ENCODE assay signal across 27 cellular contexts in genomic region chr20:62772103-62772611, GRCh38. TPM values are rescaled to one million over a fixed set of nuclear protein-coding genes. Genes with fewer than 3 reads are reported as not detected.
A peak's percentile ranks its signal among the peaks of the same experiment; 100 is the strongest.
DNase-seq lines count a peak whose midpoint lies in the region; ATAC-seq and TF ChIP-seq lines count a peak whose summit lies in the region.
"Had no signal": no experiment of that assay in that cellular context is flagged by ENCODE, and none has a peak within 500 bp of the region (broad histone marks: within the 10 kb centered on the region; RNA-seq: fewer than 3 reads in every experiment).

No MANE protein-coding gene starts in this region.

- H3K4me3 ChIP-seq in heart left ventricle (no peak overlapping the region), body of pancreas (no peak overlapping the region), right lobe of liver (no peak overlapping the region)
- H3K4me3 ChIP-seq: ascending aorta, dorsolateral prefrontal cortex, lung, prostate gland, tibial nerve had no signal

- H3K27ac ChIP-seq in heart left ventricle (no peak overlapping the region), body of pancreas (peak overlapping the region; percentile 55 to 88 (median 80)), right lobe of liver (peak overlapping the region in 2 of 3 donors; percentile 65 to 90)
- H3K27ac ChIP-seq: ascending aorta, prostate gland, tibial nerve had no signal

- peak overlapping the region; percentile 25 for H3K27ac Mint-ChIP-seq in type B pancreatic cell
- H3K27ac Mint-ChIP-seq: activated naive CD8-positive, alpha-beta T cell treated with anti-CD3 and anti-CD28 coated beads, Interleukin-2, amount 10 ng/mL, durations not matched to agents 7 days and 5 days had no signal

- no peaks in the 10 kb centered on the region for H3K9me3 ChIP-seq in heart left ventricle
- H3K9me3 ChIP-seq in body of pancreas = no peaks in the 10 kb centered on the region
- no peaks in the 10 kb centered on the region for H3K9me3 ChIP-seq in right lobe of liver
- H3K9me3 ChIP-seq: ascending aorta, prostate gland, tibial nerve had no signal

- H3K9me3 Mint-ChIP-seq in type B pancreatic cell = no peaks in the 10 kb centered on the region
- no peaks in the 10 kb centered on the region for H3K9me3 Mint-ChIP-seq in activated T-cell treated with anti-CD3 and anti-CD28 coated beads, Interleukin-2, amount 50 U/mL, for 4 hours
- H3K9me3 Mint-ChIP-seq: activated naive CD8-positive, alpha-beta T cell treated with anti-CD3 and anti-CD28 coated beads, Interleukin-2, amount 10 ng/mL, durations not matched to agents 7 days and 5 days; central memory CD8-positive, alpha-beta T cell; stimulated activated naive CD8-positive, alpha-beta T cell treated with anti-CD3 and anti-CD28 coated beads, Interleukin-15, amount 100 ng/mL, for 72 hours had no signal

- WGBS in heart left ventricle, 4 donors = 78 to 94% (median 90%) methylated on average over 21 to 23 of the region's 23 CpGs
- 33 to 53% methylated on average over 5 to 23 of the region's 23 CpGs for WGBS in body of pancreas, 2 donors
- WGBS in right lobe of liver (ENCODE audit: insufficient coverage, low coverage, low lambda C conversion rate, missing lambda C conversion rate) = 48% methylated on average over 10 of the region's 23 CpGs

- H3K4me3 Mint-ChIP-seq in type B pancreatic cell = no peak overlapping the region
- H3K4me3 Mint-ChIP-seq in activated T-cell treated with anti-CD3 and anti-CD28 coated beads, Interleukin-2, amount 50 U/mL, for 4 hours = no peak overlapping the region
- H3K4me3 Mint-ChIP-seq: activated naive CD8-positive, alpha-beta T cell treated with anti-CD3 and anti-CD28 coated beads, Interleukin-2, amount 10 ng/mL, durations not matched to agents 7 days and 5 days; central memory CD8-positive, alpha-beta T cell; stimulated activated naive CD8-positive, alpha-beta T cell treated with anti-CD3 and anti-CD28 coated beads, Interleukin-15, amount 100 ng/mL, for 72 hours had no signal

- H3K36me3 ChIP-seq in heart left ventricle (no peaks in the 10 kb centered on the region), body of pancreas (replicated peaks in 1 of 2; ENCODE audit: insufficient read depth in 1 of 2, low read depth in 2 of 2) (no peaks in the 10 kb centered on the region), right lobe of liver (no peaks in the 10 kb centered on the region)
- H3K36me3 ChIP-seq: ascending aorta, prostate gland, tibial nerve had no signal

- H3K4me1 ChIP-seq in heart left ventricle (peaks cover 0 to 15% (median 0%) of the 10 kb centered on the region in 12 donors), body of pancreas (peaks cover 73% of the 10 kb centered on the region), right lobe of liver (peaks cover 0 to 49% (median 20%) of the 10 kb centered on the region in 4 donors)
- H3K4me1 ChIP-seq: prostate gland had no signal

- H3K27me3 Mint-ChIP-seq in type B pancreatic cell = no peaks in the 10 kb centered on the region
- no peaks in the 10 kb centered on the region for H3K27me3 Mint-ChIP-seq in activated T-cell treated with anti-CD3 and anti-CD28 coated beads, Interleukin-2, amount 50 U/mL, for 4 hours (ENCODE audit: low read depth)
- H3K27me3 Mint-ChIP-seq: activated naive CD8-positive, alpha-beta T cell treated with anti-CD3 and anti-CD28 coated beads, Interleukin-2, amount 10 ng/mL, durations not matched to agents 7 days and 5 days; central memory CD8-positive, alpha-beta T cell; stimulated activated naive CD8-positive, alpha-beta T cell treated with anti-CD3 and anti-CD28 coated beads, Interleukin-15, amount 100 ng/mL, for 72 hours had no signal

- intact Hi-C loops in heart left ventricle (cut with DNase I) = loop anchor here in 2 of 10 donors (5.0 kb wide), 2 partner anchors 60 to 90 kb away; no protein-coding TSS in a partner anchor
- intact Hi-C loops in left cardiac atrium (cut with DNase I) = no loop called here
- intact Hi-C loops in body of pancreas (cut with DNase I) = no loop called here
- intact Hi-C loops in right lobe of liver (cut with DNase I) = no loop called here

- DNase-seq in heart left ventricle (peak in 3 of 5 donors; percentile 25 to 34 (median 25)), left cardiac atrium (no peak), body of pancreas (no peak), right lobe of liver (peak in 2 of 3 donors; percentile 65 to 68), type B pancreatic cell (ENCODE audit: extremely low spot score, unreplicated experiment) (no peak)
- no peak for DNase-seq in stimulated activated CD4-positive, alpha-beta T cell treated with anti-CD3 and anti-CD28 coated beads, Interleukin-12 subunit alpha, Interleukin-12 subunit beta, amount 100 ng/mL, for 4 hours
- no peak for DNase-seq in activated T-cell treated with anti-CD3 and anti-CD28 coated beads, Interleukin-2, amount 50 U/mL, for 4 hours
- no peak for DNase-seq in effector CD4-positive, alpha-beta T cell
- DNase-seq: activated CD4-positive, alpha-beta T cell treated with anti-CD3 and anti-CD28 coated beads, Interleukin-2, amount 50 U/mL, for 4 hours; activated CD4-positive, CD25-positive, alpha-beta regulatory T cell; activated naive CD8-positive, alpha-beta T cell treated with anti-CD3 and anti-CD28 coated beads, Interleukin-2, amount 10 ng/mL, durations not matched to agents 7 days and 5 days; COR-L47; DMS53; dorsolateral prefrontal cortex; GOT3; islet precursor cell; NCI-H1048; NCI-H187; NCI-H524; stimulated activated CD8-positive, alpha-beta memory T cell treated with anti-CD3 and anti-CD28 coated beads, Interleukin-4, amount 100 ng/mL, for 48 hours; stimulated activated naive CD8-positive, alpha-beta T cell treated with anti-CD3 and anti-CD28 coated beads, Interleukin-15, amount 100 ng/mL, for 72 hours had no signal

- H3K4me1 Mint-ChIP-seq in type B pancreatic cell (ENCODE audit: unreplicated experiment) = peaks cover 43% of the 10 kb centered on the region
- H3K4me1 Mint-ChIP-seq in activated T-cell treated with anti-CD3 and anti-CD28 coated beads, Interleukin-2, amount 50 U/mL, for 4 hours (ENCODE audit: low read depth) = peaks cover 50% of the 10 kb centered on the region

- ATAC-seq in heart left ventricle (no peak), left cardiac atrium (no peak), body of pancreas (no peak), right lobe of liver (peak in 2 of 4 donors; percentile 5 to 9)
- ATAC-seq in activated T-cell treated with anti-CD3 and anti-CD28 coated beads, Interleukin-2, amount 50 U/mL, for 4 hours = no peak
- ATAC-seq: Panc1; stimulated activated naive CD8-positive, alpha-beta T cell treated with anti-CD3 and anti-CD28 coated beads, Interleukin-15, amount 100 ng/mL, for 72 hours had no signal

- no peaks in the 10 kb centered on the region for H3K36me3 Mint-ChIP-seq in type B pancreatic cell
- no peaks in the 10 kb centered on the region for H3K36me3 Mint-ChIP-seq in activated T-cell treated with anti-CD3 and anti-CD28 coated beads, Interleukin-2, amount 50 U/mL, for 4 hours (ENCODE audit: insufficient read depth)
- H3K36me3 Mint-ChIP-seq: activated naive CD8-positive, alpha-beta T cell treated with anti-CD3 and anti-CD28 coated beads, Interleukin-2, amount 10 ng/mL, durations not matched to agents 7 days and 5 days had no signal

- peaks cover 0 to 15% (median 0%) of the 10 kb centered on the region in 9 donors for H3K27me3 ChIP-seq in heart left ventricle
- no peaks in the 10 kb centered on the region for H3K27me3 ChIP-seq in body of pancreas
- H3K27me3 ChIP-seq in right lobe of liver = no peaks in the 10 kb centered on the region
- H3K27me3 ChIP-seq: ascending aorta had no signal

- TF ChIP-seq CTCF in heart left ventricle (IDR thresholded peaks at IDR 0.05) (no peak), body of pancreas (IDR thresholded peaks at IDR 0.05) (no peak), right lobe of liver (IDR thresholded peaks at IDR 0.05) (no peak), type B pancreatic cell (conservative IDR thresholded peaks at IDR 0.05) (no peak)

- TF ChIP-seq POLR2A in heart left ventricle (IDR thresholded peaks at IDR 0.05) = no peak
- no peak for TF ChIP-seq POLR2A in body of pancreas (IDR thresholded peaks at IDR 0.05)
- TF ChIP-seq POLR2A in right lobe of liver (IDR thresholded peaks at IDR 0.05) = no peak

RNA-seq across cellular contexts. Expression of gene MRGBP, which starts 24.1 kb away (rescaled TPM):
- 10 to 100 TPM in 1 of 9 donors, 1 to 10 TPM in 8; 7.2 to 10.5 (median 8.7) TPM for total RNA-seq in heart left ventricle
- 10 to 100 TPM in 1 of 2 donors, 1 to 10 TPM in 1; 7.1 to 10.2 TPM for polyA plus RNA-seq in heart left ventricle
- total RNA-seq in left cardiac atrium = 1 to 10 TPM; 8.9 TPM
- 10 to 100 TPM in 1 of 2 donors, 1 to 10 TPM in 1; 7.0 to 10.2 TPM for total RNA-seq in body of pancreas
- total RNA-seq in right lobe of liver = 1 to 10 TPM; 3.3 to 8.0 (median 5.3) TPM
- total RNA-seq in type B pancreatic cell (ENCODE audit: low replicate concordance) = 8.4 and 14.6 TPM in 2 replicates
- 10 to 100 TPM; 14.5 to 18.3 (median 18.1) TPM for total RNA-seq in activated T-cell treated with anti-CD3 and anti-CD28 coated beads, Interleukin-2, amount 50 U/mL, for 4 hours

RNA-seq across cellular contexts. Expression of gene OGFR, which starts 32.5 kb away (rescaled TPM):
- total RNA-seq in heart left ventricle = 10 to 100 TPM; 14.9 to 46.9 (median 19.2) TPM
- 10 to 100 TPM; 23.6 to 25.3 TPM for polyA plus RNA-seq in heart left ventricle
- 10 to 100 TPM; 23.3 to 23.6 TPM for total RNA-seq in left cardiac atrium
- 10 to 100 TPM; 46.4 to 47.8 TPM for total RNA-seq in body of pancreas
- 10 to 100 TPM; 40.7 to 48.1 (median 47.0) TPM for total RNA-seq in right lobe of liver
- 42.8 and 49.6 TPM in 2 replicates for total RNA-seq in type B pancreatic cell (ENCODE audit: low replicate concordance)
- 10 to 100 TPM; 45.8 to 57.9 (median 53.9) TPM for total RNA-seq in activated T-cell treated with anti-CD3 and anti-CD28 coated beads, Interleukin-2, amount 50 U/mL, for 4 hours

RNA-seq across cellular contexts. Expression of gene COL9A3, which starts 44.7 kb away (rescaled TPM):
- total RNA-seq in heart left ventricle = 1 to 10 TPM in 8 of 9 donors, under 1 TPM in 1; 0.67 to 6.0 (median 1.9) TPM
- 1 to 10 TPM; 2.0 to 4.7 TPM for polyA plus RNA-seq in heart left ventricle
- total RNA-seq in left cardiac atrium = 1 to 10 TPM; 4.0 to 4.7 TPM
- total RNA-seq in body of pancreas = 10 to 100 TPM; 25.2 to 69.5 TPM
- total RNA-seq in right lobe of liver = 1 to 10 TPM; 1.5 to 7.6 (median 3.5) TPM
- 8.8 and 21.2 TPM in 2 replicates for total RNA-seq in type B pancreatic cell (ENCODE audit: low replicate concordance)
- total RNA-seq in activated T-cell treated with anti-CD3 and anti-CD28 coated beads, Interleukin-2, amount 50 U/mL, for 4 hours = under 1 TPM; 0.10 to 0.33 (median 0.21) TPM

Comparison
In these comparisons a context has a peak if more than half of its experiments do, and no peak if none do; other contexts are left out.
1. DNase-seq: peak in heart left ventricle (3 of 5) and right lobe of liver (2 of 3); none in left cardiac atrium (single experiment), body of pancreas (0 of 4), type B pancreatic cell (single experiment), stimulated activated CD4-positive, alpha-beta T cell treated with anti-CD3 and anti-CD28 coated beads, Interleukin-12 subunit alpha, Interleukin-12 subunit beta, amount 100 ng/mL, for 4 hours (single experiment), activated T-cell treated with anti-CD3 and anti-CD28 coated beads, Interleukin-2, amount 50 U/mL, for 4 hours (single experiment) and effector CD4-positive, alpha-beta T cell (single experiment).
2. H3K27ac ChIP-seq: peak in body of pancreas (4 of 4) and right lobe of liver (2 of 3); none in heart left ventricle (0 of 12).